Comparison of ENCODE assay signal across 1 cellular context in genomic region chr20:41317536-41318270, GRCh38.
TF ChIP-seq lines count a peak whose summit lies in the region.

TSS of gene ZHX3 (minus strand) at chr20:41317731. CDS start at chr20:41204916, 112,815 bp downstream.

TF ChIP-seq in K562, 482 proteins besides CTCF, POLR2A, EP300 and RAD21 (continued from another document and continues in another):
- peak; percentile 51; the same call in 1 of the 2 replicates for TF ChIP-seq GMEB1 (CRISPR knock-in tag; IDR thresholded peaks at IDR 0.05)
- TF ChIP-seq MEIS2 (IDR thresholded peaks at IDR 0.05; ENCODE audit: partially characterized antibody) = peak; percentile 80
- TF ChIP-seq ZBTB8A (IDR thresholded peaks at IDR 0.05; ENCODE audit: partially characterized antibody) = no peak
- TF ChIP-seq GABPA (tag; conservative IDR thresholded peaks at IDR 0.05; ENCODE audit: low read depth) = no peak
- 0 out of 2 replicates have a peak, but pooled peaks have one; percentile 30 for TF ChIP-seq RBM34 (IDR thresholded peaks at IDR 0.05; ENCODE audit: borderline replicate concordance, insufficient read depth, low read length)
- no peak; the same call in 1 of the 2 replicates for TF ChIP-seq ESRRA (IDR thresholded peaks at IDR 0.05; ENCODE audit: borderline replicate concordance, low read depth)
- TF ChIP-seq DEAF1 (CRISPR knock-in tag; IDR thresholded peaks at IDR 0.05) = peak; percentile 90
- TF ChIP-seq PHF8 (IDR thresholded peaks at IDR 0.05; ENCODE audit: borderline replicate concordance, low read length) = peak; percentile 16; the same call in 1 of the 2 replicates
- peak; percentile 96 for TF ChIP-seq VEZF1 (CRISPR knock-in tag; IDR thresholded peaks at IDR 0.05)
- TF ChIP-seq NR0B1 (IDR thresholded peaks at IDR 0.05; ENCODE audit: partially characterized antibody) = no peak
- TF ChIP-seq ZBTB33 (CRISPR knock-in tag; IDR thresholded peaks at IDR 0.05) = no peak
- TF ChIP-seq TOE1 (IDR thresholded peaks at IDR 0.05; ENCODE audit: borderline replicate concordance) = no peak
- no peak for TF ChIP-seq TOE1 (CRISPR knock-in tag; IDR thresholded peaks at IDR 0.05; ENCODE audit: borderline replicate concordance, low read depth)
- peak; percentile 80 to 92 for TF ChIP-seq MAZ (CRISPR knock-in tag; conservative IDR thresholded peaks at IDR 0.05 in 1 of 2, IDR thresholded peaks at IDR 0.05 in 1 of 2)
- TF ChIP-seq HLTF (IDR thresholded peaks at IDR 0.05) = no peak
- TF ChIP-seq FUS (optimal IDR thresholded peaks at IDR 0.05; ENCODE audit: low read depth, low read length) = no peak
- TF ChIP-seq GATA2 (CRISPR knock-in tag; IDR thresholded peaks at IDR 0.05) = no peak
- peak; percentile 97 for TF ChIP-seq NRF1 (conservative IDR thresholded peaks at IDR 0.05 in 1 of 2, IDR thresholded peaks at IDR 0.05 in 1 of 2)
- TF ChIP-seq ATF1 (CRISPR knock-in tag; IDR thresholded peaks at IDR 0.05) = no peak
- peak; percentile 18; the same call in 1 of the 2 replicates for TF ChIP-seq ATF1 (tag; IDR thresholded peaks at IDR 0.05)
- peak; percentile 43 for TF ChIP-seq RBFOX2 (IDR thresholded peaks at IDR 0.05; ENCODE audit: low read depth, low read length)
- TF ChIP-seq RBM17 (IDR thresholded peaks at IDR 0.05; ENCODE audit: borderline replicate concordance, low read depth, low read length) = no peak
- peak; percentile 69 for TF ChIP-seq POLR2G (IDR thresholded peaks at IDR 0.05; ENCODE audit: low read depth, low read length)
- TF ChIP-seq TRIM24 (IDR thresholded peaks at IDR 0.05) = no peak
- peak; percentile 56 for TF ChIP-seq EGR1 (conservative IDR thresholded peaks at IDR 0.05)
- 0 out of 2 replicates have a peak, but pooled peaks have one; percentile 20 for TF ChIP-seq TFAP4 (CRISPR knock-in tag; IDR thresholded peaks at IDR 0.05; ENCODE audit: borderline replicate concordance)
- TF ChIP-seq NR2C1 (IDR thresholded peaks at IDR 0.05) = no peak
- TF ChIP-seq NR2C1 (tag; IDR thresholded peaks at IDR 0.05) = no peak
- TF ChIP-seq POLR2AphosphoS5 (IDR thresholded peaks at IDR 0.05; ENCODE audit: control insufficient read depth, insufficient read depth, low read depth, low read length) = no peak
- TF ChIP-seq ZBTB11 (CRISPR knock-in tag; IDR thresholded peaks at IDR 0.05) = 0 out of 6 replicates have a peak, but pooled peaks of 1 of the 3 experiments have one; percentile 16
- peak; percentile 59 for TF ChIP-seq CREM (IDR thresholded peaks at IDR 0.05; ENCODE audit: low read depth)
- 0 out of 4 replicates have a peak, but pooled peaks of 1 of the 2 experiments have one; percentile 27 for TF ChIP-seq RCOR1 (IDR thresholded peaks at IDR 0.05; ENCODE audit: borderline replicate concordance in 1 of 2, low read depth in 2 of 2, low read length in 2 of 2)
- TF ChIP-seq ZNF263 (CRISPR knock-in tag; IDR thresholded peaks at IDR 0.05; ENCODE audit: borderline replicate concordance) = peak; percentile 74
- no peak for TF ChIP-seq TSC22D4 (tag; IDR thresholded peaks at IDR 0.05)
- TF ChIP-seq HDAC8 (tag; IDR thresholded peaks at IDR 0.05) = no peak
- no peak for TF ChIP-seq ASH1L (IDR thresholded peaks at IDR 0.05; ENCODE audit: borderline replicate concordance, low read depth, partially characterized antibody)
- TF ChIP-seq CREB3L1 (IDR thresholded peaks at IDR 0.05; ENCODE audit: borderline replicate concordance, low read depth) = no peak
- TF ChIP-seq BACH1 (tag; IDR thresholded peaks at IDR 0.05) = no peak
- TF ChIP-seq HMGN3 (IDR thresholded peaks at IDR 0.05; ENCODE audit: borderline replicate concordance, extremely low read depth, insufficient read length, low read depth, low read length) = peak; percentile 73
- TF ChIP-seq MXI1 (IDR thresholded peaks at IDR 0.05; ENCODE audit: low read depth, low read length) = no peak
- TF ChIP-seq PRDM10 (IDR thresholded peaks at IDR 0.05; ENCODE audit: partially characterized antibody) = no peak
- peak; percentile 1; the same call in 1 of the 2 replicates for TF ChIP-seq RB1 (IDR thresholded peaks at IDR 0.05; ENCODE audit: low read depth)
- TF ChIP-seq PTTG1 (tag; IDR thresholded peaks at IDR 0.05; ENCODE audit: low read depth) = no peak
- no peak for TF ChIP-seq PRMT5 (CRISPR knock-in tag; IDR thresholded peaks at IDR 0.05)
- no peak for TF ChIP-seq BCL6 (CRISPR knock-in tag; IDR thresholded peaks at IDR 0.05)
- TF ChIP-seq TBP (optimal IDR thresholded peaks at IDR 0.05; ENCODE audit: low read depth, low read length) = no peak
